Comparison of ENCODE assay signal across 28 cellular contexts in the genomic region with DNA sequence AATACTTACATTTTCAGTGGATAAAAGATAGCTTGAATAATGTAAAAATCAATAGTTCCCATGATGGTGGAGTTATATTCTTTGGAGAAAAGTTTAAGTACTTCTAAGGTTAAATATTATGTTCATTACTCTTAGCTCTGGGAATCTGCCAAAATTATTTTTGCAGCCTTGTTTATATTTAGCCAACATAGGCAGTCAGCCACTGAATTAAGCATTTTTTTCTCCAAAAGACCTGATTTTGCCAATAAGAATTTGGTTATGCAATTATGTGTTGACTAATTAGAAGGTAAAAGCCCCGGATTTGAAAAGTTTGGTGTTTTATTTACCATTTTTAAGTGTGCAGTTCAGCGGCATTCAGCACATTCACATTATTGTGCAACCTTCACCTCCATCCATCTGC.
A peak's percentile ranks its signal among the peaks of the same experiment; 100 is the strongest.
DNase-seq lines count a peak whose midpoint lies in the region; ATAC-seq, FAIRE-seq and TF ChIP-seq lines count a peak whose summit lies in the region.
"Had no signal": no experiment of that assay in that cellular context is flagged by ENCODE, and none has a peak within 500 bp of the region (broad histone marks: within the 10 kb centered on the region; RNA-seq: fewer than 3 reads in every experiment).

No MANE protein-coding gene starts in this region.

- TF ChIP-seq POLR2A in HepG2 (IDR thresholded peaks at IDR 0.05; ENCODE audit: insufficient read depth in 1 of 2, low read depth in 2 of 2, low read length in 2 of 2) = no peak
- no peak for TF ChIP-seq POLR2A in right lobe of liver (IDR thresholded peaks at IDR 0.05)

- H3K27ac ChIP-seq in HepG2 (ENCODE audit: extremely low read length, insufficient read depth, low read length) = no peak overlapping the region
- no peak overlapping the region for H3K27ac ChIP-seq in right lobe of liver
- no peak overlapping the region for H3K27ac ChIP-seq in CD4-positive, alpha-beta T cell (ENCODE audit: low read depth, low read length)
- H3K27ac ChIP-seq: 22Rv1, neutrophil, vagina had no signal

- H3K27ac Mint-ChIP-seq in CD4-positive, alpha-beta T cell = no peak overlapping the region
- no peak overlapping the region for H3K27ac Mint-ChIP-seq in stimulated activated naive CD8-positive, alpha-beta T cell treated with anti-CD3 and anti-CD28 coated beads, Interleukin-15, amount 100 ng/mL, for 72 hours
- H3K27ac Mint-ChIP-seq: activated CD8-positive, alpha-beta T cell treated with anti-CD3 and anti-CD28 coated beads for 36 hours; activated naive CD8-positive, alpha-beta T cell treated with anti-CD3 and anti-CD28 coated beads for 36 hours; B cell; H9; stimulated activated naive CD8-positive, alpha-beta T cell treated with anti-CD3 and anti-CD28 coated beads, Interleukin-15, Interleukin-2, amounts not matched to agents 100 ng/mL and 50 ng/mL, for 24 hours had no signal

- no peaks in the 10 kb centered on the region for H3K4me1 Mint-ChIP-seq in CD4-positive, alpha-beta T cell (ENCODE audit: low read depth)
- no peaks in the 10 kb centered on the region for H3K4me1 Mint-ChIP-seq in stimulated activated naive CD8-positive, alpha-beta T cell treated with anti-CD3 and anti-CD28 coated beads, Interleukin-15, amount 100 ng/mL, for 72 hours
- H3K4me1 Mint-ChIP-seq: activated naive CD8-positive, alpha-beta T cell treated with anti-CD3 and anti-CD28 coated beads for 36 hours; B cell had no signal

- H3K4me1 ChIP-seq in HepG2 (ENCODE audit: insufficient read depth, low read length) (no peaks in the 10 kb centered on the region), right lobe of liver (no peaks in the 10 kb centered on the region)
- H3K4me1 ChIP-seq: vagina had no signal

- intact Hi-C loops in HepG2 (cut with micrococcal nuclease; ENCODE audit: unreplicated experiment) (no loop called here), right lobe of liver (cut with DNase I) (no loop called here)
- intact Hi-C loops in CD4-positive, alpha-beta T cell (cut with DNase I, micrococcal nuclease) = no loop called here

- H3K4me3 Mint-ChIP-seq in CD4-positive, alpha-beta T cell = no peak overlapping the region
- H3K4me3 Mint-ChIP-seq in stimulated activated naive CD8-positive, alpha-beta T cell treated with anti-CD3 and anti-CD28 coated beads, Interleukin-15, amount 100 ng/mL, for 72 hours = no peak overlapping the region
- H3K4me3 Mint-ChIP-seq: activated CD8-positive, alpha-beta T cell treated with anti-CD3 and anti-CD28 coated beads for 36 hours; activated naive CD8-positive, alpha-beta T cell treated with anti-CD3 and anti-CD28 coated beads for 36 hours; B cell; H9; stimulated activated naive CD8-positive, alpha-beta T cell treated with anti-CD3 and anti-CD28 coated beads, Interleukin-15, Interleukin-2, amounts not matched to agents 100 ng/mL and 50 ng/mL, for 24 hours had no signal

- no peak for FAIRE-seq in HepG2 (lab: Jason Lieb, UNC)
- FAIRE-seq in GM19239 (lab: Jason Lieb, UNC) = no peak
- FAIRE-seq: G401.6 had no signal

- H3K36me3 ChIP-seq in HepG2 (replicated peaks in 1 of 2; ENCODE audit: control insufficient read depth in 1 of 2, insufficient read depth in 2 of 2, low read length in 2 of 2) (no peaks in the 10 kb centered on the region), right lobe of liver (no peaks in the 10 kb centered on the region)
- H3K36me3 ChIP-seq: neutrophil, vagina had no signal

- BruUV-seq in HepG2 (replicated peaks; lab: Mats Ljungman, UMichigan) = no TSS peak

- ATAC-seq in HepG2 = no peak
- ATAC-seq in right lobe of liver = no peak
- no peak for ATAC-seq in CD4-positive, alpha-beta T cell (ENCODE audit: poor library complexity)
- ATAC-seq in stimulated activated naive CD8-positive, alpha-beta T cell treated with anti-CD3 and anti-CD28 coated beads, Interleukin-15, amount 100 ng/mL, for 72 hours = no peak
- ATAC-seq: activated CD8-positive, alpha-beta T cell treated with anti-CD3 and anti-CD28 coated beads for 36 hours; left colon had no signal

- peaks cover 42% of the 10 kb centered on the region for H3K27me3 Mint-ChIP-seq in CD4-positive, alpha-beta T cell
- H3K27me3 Mint-ChIP-seq in stimulated activated naive CD8-positive, alpha-beta T cell treated with anti-CD3 and anti-CD28 coated beads, Interleukin-15, amount 100 ng/mL, for 72 hours = peaks cover 34% of the 10 kb centered on the region

- H3K9ac ChIP-seq in HepG2 (ENCODE audit: insufficient read depth, low read depth, low read length) = no peak overlapping the region

- 2% methylated on average over 2 of the region's 2 CpGs for WGBS in HepG2 (ENCODE audit: low lambda C conversion rate)
- WGBS in right lobe of liver (ENCODE audit: insufficient coverage, low coverage, low lambda C conversion rate, missing lambda C conversion rate) = 33% methylated on average over 2 of the region's 2 CpGs

- DNase-seq in HepG2 (ENCODE audit: low spot score) = no peak
- no peak for DNase-seq in right lobe of liver
- peak; percentile 61 to 63 for DNase-seq in cardiac fibroblast (ENCODE audit: low read depth in 2 of 2)
- DNase-seq in iris pigment epithelial cell (ENCODE audit: low read depth) = peak; percentile 68
- DNase-seq in CD4-positive, alpha-beta T cell = no peak
- no peak for DNase-seq in stimulated activated naive CD8-positive, alpha-beta T cell treated with anti-CD3 and anti-CD28 coated beads, Interleukin-15, amount 100 ng/mL, for 72 hours
- no peak for DNase-seq in activated CD4-positive, alpha-beta T cell treated with anti-CD3 and anti-CD28 coated beads, Interleukin-2, amount 50 U/mL, for 1 hour
- DNase-seq in GM19239 (ENCODE audit: insufficient read length, low spot score) = no peak
- DNase-seq: activated CD4-positive, CD25-positive, alpha-beta regulatory T cell; activated CD8-positive, alpha-beta T cell treated with anti-CD3 and anti-CD28 coated beads for 36 hours; activated naive CD8-positive, alpha-beta T cell treated with anti-CD3 and anti-CD28 coated beads for 36 hours; cerebellar nuclear complex; DMS153; dorsolateral prefrontal cortex; H9; left colon; mammary epithelial cell; NCI-H1105 treated with DMSO at 0.1 percent for 48 hours; NCI-H1930; NCI-H774; RPMI8226; T-helper 1 cell had no signal

- H3K4me2 ChIP-seq in HepG2 (ENCODE audit: low read depth, low read length) = no peak overlapping the region

- POLR2A ChIA-PET in HepG2 (lab: Yijun Ruan, JAX) = no interaction called here
- POLR2A ChIA-PET in CD4-positive, alpha-beta T cell (lab: Charles Lee) = no interaction called here

- TF ChIP-seq CTCF in HepG2 (CRISPR knock-in tag; IDR thresholded peaks at IDR 0.05) = no peak
- TF ChIP-seq CTCF in right lobe of liver (IDR thresholded peaks at IDR 0.05) = no peak
- TF ChIP-seq CTCF in cardiac fibroblast (IDR thresholded peaks at IDR 0.05; ENCODE audit: low read depth, low read length) = no peak
- no peak for TF ChIP-seq CTCF in CD4-positive, alpha-beta T cell (IDR thresholded peaks at IDR 0.05)

- no peak overlapping the region for H2AFZ ChIP-seq in HepG2 (ENCODE audit: low read length)

- TF ChIP-seq EP300 in HepG2 (IDR thresholded peaks at IDR 0.05; ENCODE audit: low read depth in 2 of 2, low read length in 2 of 2) (no peak), HepG2 (CRISPR knock-in tag; IDR thresholded peaks at IDR 0.05; ENCODE audit: borderline replicate concordance) (no peak)

- no peaks in the 10 kb centered on the region for H3K9me3 ChIP-seq in HepG2 (ENCODE audit: low read length)
- no peaks in the 10 kb centered on the region for H3K9me3 ChIP-seq in right lobe of liver
- no peaks in the 10 kb centered on the region for H3K9me3 ChIP-seq in CD4-positive, alpha-beta T cell (ENCODE audit: control insufficient read depth, low read length)
- H3K9me3 ChIP-seq: neutrophil, vagina had no signal

- CTCF ChIA-PET in HepG2 (lab: Yijun Ruan, JAX; ENCODE audit: low intra/inter-chr PET ratio, low total read pairs) = no interaction called here
- CTCF ChIA-PET in CD4-positive, alpha-beta T cell (lab: Charles Lee) = no interaction called here

- no peak overlapping the region for H3K4me3 ChIP-seq in HepG2 (replicated peaks in 1 of 3; ENCODE audit: insufficient read depth in 1 of 3, low read depth in 2 of 3, low read length in 3 of 3)
- no peak overlapping the region for H3K4me3 ChIP-seq in right lobe of liver
- H3K4me3 ChIP-seq in cardiac fibroblast (replicated peaks in 1 of 2; ENCODE audit: low read depth in 2 of 2, low read length in 2 of 2) = no peak overlapping the region
- H3K4me3 ChIP-seq: dorsolateral prefrontal cortex, vagina had no signal

- H3K36me3 Mint-ChIP-seq in CD4-positive, alpha-beta T cell (ENCODE audit: low read depth) = no peaks in the 10 kb centered on the region
- H3K36me3 Mint-ChIP-seq: activated naive CD8-positive, alpha-beta T cell treated with anti-CD3 and anti-CD28 coated beads for 36 hours had no signal

- no peaks in the 10 kb centered on the region for H3K79me2 ChIP-seq in HepG2 (ENCODE audit: insufficient read depth, low read length)

- H3K27me3 ChIP-seq in HepG2 (ENCODE audit: control insufficient read depth in 1 of 2, insufficient read depth in 2 of 2, low read length in 2 of 2) (peaks cover 0 to 24% of the 10 kb centered on the region in 2 experiments; a peak in 3 of 5 replicates), right lobe of liver (no peaks in the 10 kb centered on the region)
- no peaks in the 10 kb centered on the region for H3K27me3 ChIP-seq in CD4-positive, alpha-beta T cell (ENCODE audit: control insufficient read depth, insufficient read depth, low read length)
- H3K27me3 ChIP-seq: dorsolateral prefrontal cortex, vagina had no signal

- H4K20me1 ChIP-seq in HepG2 (ENCODE audit: insufficient read depth, low read length) = no peaks in the 10 kb centered on the region

- TF ChIP-seq RAD21 in HepG2 (CRISPR knock-in tag; IDR thresholded peaks at IDR 0.05) = no peak

- in situ Hi-C loops in HepG2 (cut with HindIII; ENCODE audit: extremely low pct_ligation_motif_present, low pct_unique_long_range_greater_than_20kb) = no loop called here

- no peaks in the 10 kb centered on the region for H3K9me3 Mint-ChIP-seq in CD4-positive, alpha-beta T cell
- no peaks in the 10 kb centered on the region for H3K9me3 Mint-ChIP-seq in stimulated activated naive CD8-positive, alpha-beta T cell treated with anti-CD3 and anti-CD28 coated beads, Interleukin-15, amount 100 ng/mL, for 72 hours
- H3K9me3 Mint-ChIP-seq: activated CD8-positive, alpha-beta T cell treated with anti-CD3 and anti-CD28 coated beads for 36 hours; activated naive CD8-positive, alpha-beta T cell treated with anti-CD3 and anti-CD28 coated beads for 36 hours; H9; stimulated activated naive CD8-positive, alpha-beta T cell treated with anti-CD3 and anti-CD28 coated beads, Interleukin-15, Interleukin-2, amounts not matched to agents 100 ng/mL and 50 ng/mL, for 24 hours had no signal

TF ChIP-seq in HepG2, 621 proteins besides CTCF, POLR2A, EP300 and RAD21 (continues in another document):
- TF ChIP-seq PCBP2 (optimal IDR thresholded peaks at IDR 0.05; ENCODE audit: low read depth, low read length, poor library complexity, severe bottlenecking) (no peak), ZNF891 (CRISPR knock-in tag; IDR thresholded peaks at IDR 0.05) (no peak), CEBPB (IDR thresholded peaks at IDR 0.05; ENCODE audit: borderline replicate concordance, low read depth, low read length) (peak; percentile 44; the same call in 1 of the 2 replicates), ZNF543 (CRISPR knock-in tag; IDR thresholded peaks at IDR 0.05) (no peak), HOXA9 (CRISPR knock-in tag; IDR thresholded peaks at IDR 0.05; ENCODE audit: borderline replicate concordance) (no peak)

Comparison
In these comparisons a context has a peak if more than half of its experiments do, and no peak if none do; other contexts are left out.
1. DNase-seq: peak in cardiac fibroblast (2 of 2) and iris pigment epithelial cell (single experiment); none in HepG2 (single experiment), right lobe of liver (0 of 3), CD4-positive, alpha-beta T cell (0 of 10), stimulated activated naive CD8-positive, alpha-beta T cell treated with anti-CD3 and anti-CD28 coated beads, Interleukin-15, amount 100 ng/mL, for 72 hours (0 of 2), activated CD4-positive, alpha-beta T cell treated with anti-CD3 and anti-CD28 coated beads, Interleukin-2, amount 50 U/mL, for 1 hour (single experiment) and GM19239 (single experiment).